In genomic region chr10:124003481-124004371, GRCh38 we compare ENCODE assay signal across 24 cellular contexts.
A peak's percentile ranks its signal among the peaks of the same experiment; 100 is the strongest.
DNase-seq lines count a peak whose midpoint lies in the region; ATAC-seq and TF ChIP-seq lines count a peak whose summit lies in the region.
"Had no signal": no experiment of that assay in that cellular context is flagged by ENCODE, and none has a peak within 500 bp of the region (broad histone marks: within the 10 kb centered on the region; RNA-seq: fewer than 3 reads in every experiment).

No MANE protein-coding gene starts in this region.

- no peak for TF ChIP-seq CTCF in H9 (conservative IDR thresholded peaks at IDR 0.05)
- no peak for TF ChIP-seq CTCF in gastroesophageal sphincter (IDR thresholded peaks at IDR 0.05)
- TF ChIP-seq CTCF in HFFc6 (IDR thresholded peaks at IDR 0.05), result no peak

- no peaks in the 10 kb centered on the region for H3K9me3 ChIP-seq in H9 (ENCODE audit: control insufficient read depth, low read depth, low read length)
- no peaks in the 10 kb centered on the region for H3K9me3 ChIP-seq in gastroesophageal sphincter
- H3K9me3 ChIP-seq: adrenal gland, heart left ventricle, upper lobe of left lung had no signal

- H2AK5ac ChIP-seq in H9 (ENCODE audit: insufficient read length, low read length), result no peak overlapping the region

- no peak overlapping the region for H4K5ac ChIP-seq in H9 (ENCODE audit: insufficient read length, low read depth, low read length)

- no peak overlapping the region for H2BK12ac ChIP-seq in H9 (ENCODE audit: insufficient read length, low read depth, low read length)

- no peak overlapping the region for H3K18ac ChIP-seq in H9 (ENCODE audit: insufficient read length, low read depth, low read length)

- TF ChIP-seq EP300 in gastroesophageal sphincter (IDR thresholded peaks at IDR 0.05), result no peak

- H3K27me3 ChIP-seq in H9 (ENCODE audit: insufficient read depth, low read length) (no peaks in the 10 kb centered on the region), gastroesophageal sphincter (no peaks in the 10 kb centered on the region)
- H3K27me3 ChIP-seq: adrenal gland, cardiac muscle cell, heart left ventricle, upper lobe of left lung had no signal

- H3K4me1 Mint-ChIP-seq in H9 (peaks cover 15 to 18% of the 10 kb centered on the region in 2 experiments), HFFc6 (ENCODE audit: low read depth) (peaks cover 8% of the 10 kb centered on the region)
- H3K4me1 Mint-ChIP-seq: activated B cell treated with CpG ODN at 0.5 μM for 24 hours, memory B cell had no signal

- H2BK20ac ChIP-seq in H9 (ENCODE audit: low read depth, low read length, poor library complexity, severe bottlenecking), result no peak overlapping the region

- H3K23me2 ChIP-seq in H9 (ENCODE audit: insufficient read length, low read depth, low read length, poor library complexity, severe bottlenecking), result no peaks in the 10 kb centered on the region

- intact Hi-C loops in posterior vena cava (cut with DNase I), result no loop called here

- H3K27ac ChIP-seq in H9 (ENCODE audit: insufficient read length, low read depth, low read length) (no peak overlapping the region), gastroesophageal sphincter (peak overlapping the region in 3 of 4 donors; percentile 86 to 92 (median 88))
- H3K27ac ChIP-seq: adrenal gland, cardiac muscle cell, upper lobe of left lung had no signal

- no peaks in the 10 kb centered on the region for H3K79me2 ChIP-seq in H9 (ENCODE audit: insufficient read depth, low read length)

- no peak overlapping the region for H3K23ac ChIP-seq in H9 (ENCODE audit: insufficient read length, low read depth, low read length)

- peaks cover 0 to 2% (median 1%) of the 10 kb centered on the region in 3 experiments; a peak in 4 of 7 replicates for H3K36me3 Mint-ChIP-seq in H9 (ENCODE audit: insufficient read depth in 1 of 3, low read depth in 3 of 3)
- H3K36me3 Mint-ChIP-seq in HFFc6 (ENCODE audit: low read depth), result no peaks in the 10 kb centered on the region; the same call in 1 of the 2 replicates

- peaks cover 0 to 21% of the 10 kb centered on the region in 2 donors for H3K36me3 ChIP-seq in gastroesophageal sphincter
- H3K36me3 ChIP-seq: cardiac muscle cell had no signal

- H3K9me3 Mint-ChIP-seq in H9 (no peaks in the 10 kb centered on the region), HFFc6 (no peaks in the 10 kb centered on the region)
- H3K9me3 Mint-ChIP-seq: activated B cell treated with CpG ODN at 0.5 μM for 24 hours; activated CD8-positive, alpha-beta T cell treated with anti-CD3 and anti-CD28 coated beads for 36 hours; activated T-helper 2 cell treated with anti-CD3 and anti-CD28 coated beads, Interferon-gamma antibody, Interleukin-2, Interleukin-4, amounts not matched to agents 10 μg/mL and 5 μg/mL and 100 μg/mL, durations not matched to agents 14 hours and 24 hours and 36 hours; memory B cell; nephron progenitor cell; stimulated activated naive B cell treated with anti-CD40 and anti-IgM and Interleukin-4, amounts not matched to agents 10 μg/mL and 1 μg/mL and 100 μg/mL, for 72 hours had no signal

- peak overlapping the region in 1 of 3 experiments; percentile 48; a peak in 1 of 7 replicates for H3K27ac Mint-ChIP-seq in H9
- H3K27ac Mint-ChIP-seq in HFFc6, result no peak overlapping the region
- H3K27ac Mint-ChIP-seq: activated B cell treated with CpG ODN at 0.5 μM for 24 hours; activated CD8-positive, alpha-beta T cell treated with anti-CD3 and anti-CD28 coated beads for 36 hours; activated T-helper 2 cell treated with anti-CD3 and anti-CD28 coated beads, Interferon-gamma antibody, Interleukin-2, Interleukin-4, amounts not matched to agents 10 μg/mL and 5 μg/mL and 100 μg/mL, durations not matched to agents 14 hours and 24 hours and 36 hours; memory B cell; nephron progenitor cell; stimulated activated naive B cell treated with anti-CD40 and anti-IgM and Interleukin-4, amounts not matched to agents 10 μg/mL and 1 μg/mL and 100 μg/mL, for 72 hours had no signal

- no peaks in the 10 kb centered on the region for H4K20me1 ChIP-seq in H9 (ENCODE audit: control insufficient read depth, insufficient read depth, insufficient read length)

- TF ChIP-seq POLR2A in gastroesophageal sphincter (IDR thresholded peaks at IDR 0.05), result no peak

- no peak overlapping the region for H2BK120ac ChIP-seq in H9 (ENCODE audit: low read depth, low read length, poor library complexity, severe bottlenecking)

- ATAC-seq in gastroesophageal sphincter (no peak), HG02678 (IDR thresholded peaks at IDR 0.05; ENCODE audit: unreplicated experiment) (no peak)
- ATAC-seq: activated CD8-positive, alpha-beta T cell treated with anti-CD3 and anti-CD28 coated beads for 36 hours; stimulated activated naive B cell treated with anti-CD40 and anti-IgM and Interleukin-4, amounts not matched to agents 10 μg/mL and 1 μg/mL and 100 μg/mL, for 72 hours had no signal

- H2AFZ ChIP-seq in H9 (ENCODE audit: low read length), result no peak overlapping the region

- H2BK15ac ChIP-seq in H9 (ENCODE audit: low read depth, low read length), result no peak overlapping the region

- H3K27me3 Mint-ChIP-seq in H9 (ENCODE audit: low read depth), result no peaks in the 10 kb centered on the region; the same call in 1 of the 2 replicates
- peaks cover 18% of the 10 kb centered on the region for H3K27me3 Mint-ChIP-seq in HFFc6 (ENCODE audit: insufficient read depth)
- H3K27me3 Mint-ChIP-seq: activated B cell treated with CpG ODN at 0.5 μM for 24 hours; activated CD8-positive, alpha-beta T cell treated with anti-CD3 and anti-CD28 coated beads for 36 hours; memory B cell; stimulated activated naive B cell treated with anti-CD40 and anti-IgM and Interleukin-4, amounts not matched to agents 10 μg/mL and 1 μg/mL and 100 μg/mL, for 72 hours had no signal

- no peak overlapping the region for H4K91ac ChIP-seq in H9 (ENCODE audit: insufficient read length, low read depth, low read length)

- H3K4ac ChIP-seq in H9 (ENCODE audit: low read depth, low read length), result no peak overlapping the region

- peak; percentile 17 for DNase-seq in 8988T
- no peak for DNase-seq in H9
- DNase-seq in posterior vena cava (ENCODE audit: low spot score), result peak; percentile 72
- no peak for DNase-seq in NCI-H2081 (lab: John Stamatoyannopoulos, UW)
- no peak for DNase-seq in HFFc6
- no peak for DNase-seq in nucleus accumbens (lab: John Stamatoyannopoulos, UW)
- DNase-seq: activated B cell treated with CpG ODN at 0.5 μM for 24 hours; activated CD8-positive, alpha-beta T cell treated with anti-CD3 and anti-CD28 coated beads for 36 hours; effector CD8-positive, alpha-beta T cell; EL; heart left ventricle; NCI-H1417 treated with DMSO at 0.1 percent for 48 hours; NCI-H2171; NCI-H526 treated with DMSO at 0.1 percent for 48 hours; nephron progenitor cell; stimulated activated CD4-positive, alpha-beta T cell treated with anti-CD3 and anti-CD28 coated beads, Interleukin-15, amount 100 ng/mL, for 24 hours; stimulated activated naive B cell treated with anti-CD40 and anti-IgM and Interleukin-4, amounts not matched to agents 10 μg/mL and 1 μg/mL and 100 μg/mL, for 72 hours had no signal

- H2BK5ac ChIP-seq in H9 (ENCODE audit: insufficient read length, low read length), result no peak overlapping the region

- H4K8ac ChIP-seq in H9 (replicated peaks; ENCODE audit: insufficient read length, low read depth, low read length), result no peak overlapping the region

- no CpG with 5 or more reads among the region's 11 CpGs for WGBS in H9 (ENCODE audit: extremely low coverage, insufficient read length, low lambda C conversion rate)
- 100% methylated on average over 1 of the region's 11 CpGs; no CpG with 5 or more reads in 1 of the 2 donors for WGBS in gastroesophageal sphincter (ENCODE audit: low coverage in 1 of 2), 2 donors

- no peak overlapping the region for H3K4me3 Mint-ChIP-seq in H9
- no peak overlapping the region for H3K4me3 Mint-ChIP-seq in HFFc6
- H3K4me3 Mint-ChIP-seq: activated B cell treated with CpG ODN at 0.5 μM for 24 hours; activated CD8-positive, alpha-beta T cell treated with anti-CD3 and anti-CD28 coated beads for 36 hours; memory B cell; nephron progenitor cell; stimulated activated naive B cell treated with anti-CD40 and anti-IgM and Interleukin-4, amounts not matched to agents 10 μg/mL and 1 μg/mL and 100 μg/mL, for 72 hours had no signal

- peak overlapping the region; percentile 42; the same call in 1 of the 2 replicates for H3K14ac ChIP-seq in H9 (ENCODE audit: insufficient read depth, low read length)

- no peak overlapping the region for H3K56ac ChIP-seq in H9 (ENCODE audit: insufficient read length, low read depth, low read length)

- H3T11ph ChIP-seq in H9 (ENCODE audit: low read length), result no peak overlapping the region

- H3K79me1 ChIP-seq in H9 (ENCODE audit: insufficient read depth, low read depth, low read length, poor library complexity, severe bottlenecking), result no peaks in the 10 kb centered on the region

- no peaks in the 10 kb centered on the region for H3K4me1 ChIP-seq in H9 (ENCODE audit: insufficient read depth, low read length)
- peaks cover 5 to 57% (median 6%) of the 10 kb centered on the region in 3 donors for H3K4me1 ChIP-seq in gastroesophageal sphincter
- H3K4me1 ChIP-seq: adrenal gland had no signal

- H3K4me2 ChIP-seq in H9 (ENCODE audit: insufficient read depth, insufficient read length, low read length), result no peak overlapping the region

- H3K9ac ChIP-seq in H9 (ENCODE audit: extremely low read depth, insufficient read length, low read length), result no peak overlapping the region

- no peak overlapping the region for H3K4me3 ChIP-seq in gastroesophageal sphincter
- H3K4me3 ChIP-seq: adrenal gland, cardiac muscle cell, heart left ventricle, upper lobe of left lung had no signal

Comparison
In these comparisons a context has a peak if more than half of its experiments do, and no peak if none do; other contexts are left out.
1. DNase-seq: peak in 8988T (single experiment) and posterior vena cava (single experiment); none in H9 (single experiment), NCI-H2081 (0 of 2), HFFc6 (single experiment) and nucleus accumbens (0 of 56).